Comparison of ENCODE assay signal across 12 cellular contexts in genomic region chr5:127088226-127088625, GRCh38. TPM values are rescaled to one million over a fixed set of nuclear protein-coding genes. Genes with fewer than 3 reads are reported as not detected.
DNase-seq lines count a peak whose midpoint lies in the region; ATAC-seq and TF ChIP-seq lines count a peak whose summit lies in the region.
"Had no signal": no experiment of that assay in that cellular context is flagged by ENCODE, and none has a peak within 500 bp of the region (broad histone marks: within the 10 kb centered on the region; RNA-seq: fewer than 3 reads in every experiment).

No MANE protein-coding gene starts in this region.

- H3K27ac Mint-ChIP-seq in natural killer cell treated with Interleukin-12 subunit alpha and Interleukin-12 subunit beta and Interleukin-15 and Interleukin-18, amount 100 ng/mL, for 72 hours: peak overlapping the region in 1 of 2 donors; percentile 53
- H3K27ac Mint-ChIP-seq in natural killer cell: no peak overlapping the region
- H3K27ac Mint-ChIP-seq in stimulated activated effector memory CD8-positive, alpha-beta T cell treated with anti-CD3 and anti-CD28 coated beads, Interleukin-12 subunit alpha, Interleukin-12 subunit beta, amount 100 ng/mL, for 72 hours: no peak overlapping the region
- H3K27ac Mint-ChIP-seq: endodermal cell had no signal

- H3K4me1 Mint-ChIP-seq in natural killer cell treated with Interleukin-12 subunit alpha and Interleukin-12 subunit beta and Interleukin-15 and Interleukin-18, amount 100 ng/mL, for 72 hours (ENCODE audit: low read depth in 2 of 2): peaks cover 0 to 10% of the 10 kb centered on the region in 2 donors
- no peaks in the 10 kb centered on the region for H3K4me1 Mint-ChIP-seq in natural killer cell
- H3K4me1 Mint-ChIP-seq in stimulated activated effector memory CD8-positive, alpha-beta T cell treated with anti-CD3 and anti-CD28 coated beads, Interleukin-12 subunit alpha, Interleukin-12 subunit beta, amount 100 ng/mL, for 72 hours: no peaks in the 10 kb centered on the region

- DNase-seq in natural killer cell treated with Interleukin-12 subunit alpha and Interleukin-12 subunit beta and Interleukin-15 and Interleukin-18, amount 100 ng/mL, for 72 hours (ENCODE audit: low spot score): no peak
- DNase-seq in natural killer cell (no peak), SW480 (ENCODE audit: low spot score) (peak; percentile 28), foreskin fibroblast (peak; percentile 97 to 98), NCI-H1930 (lab: John Stamatoyannopoulos, UW) (no peak), NCI-H526 treated with DMSO at 0.1 percent for 48 hours (lab: John Stamatoyannopoulos, UW) (no peak)
- DNase-seq in stimulated activated effector memory CD8-positive, alpha-beta T cell treated with anti-CD3 and anti-CD28 coated beads, Interleukin-12 subunit alpha, Interleukin-12 subunit beta, amount 100 ng/mL, for 72 hours (ENCODE audit: low spot score in 2 of 2): no peak
- DNase-seq: activated naive CD4-positive, alpha-beta T cell treated with Interleukin-2 at 50 U/mL for 16 hours; endodermal cell; WERI-Rb-1 had no signal

- TF ChIP-seq CTCF in natural killer cell (IDR thresholded peaks at IDR 0.05): no peak
- no peak for TF ChIP-seq CTCF in foreskin fibroblast (IDR thresholded peaks at IDR 0.05; ENCODE audit: low read depth, low read length)

- no peaks in the 10 kb centered on the region for H3K36me3 Mint-ChIP-seq in natural killer cell treated with Interleukin-12 subunit alpha and Interleukin-12 subunit beta and Interleukin-15 and Interleukin-18, amount 100 ng/mL, for 72 hours
- H3K36me3 Mint-ChIP-seq in natural killer cell: no peaks in the 10 kb centered on the region
- no peaks in the 10 kb centered on the region for H3K36me3 Mint-ChIP-seq in stimulated activated effector memory CD8-positive, alpha-beta T cell treated with anti-CD3 and anti-CD28 coated beads, Interleukin-12 subunit alpha, Interleukin-12 subunit beta, amount 100 ng/mL, for 72 hours

- H3K27me3 Mint-ChIP-seq in natural killer cell treated with Interleukin-12 subunit alpha and Interleukin-12 subunit beta and Interleukin-15 and Interleukin-18, amount 100 ng/mL, for 72 hours: peaks cover 0 to under 1% of the 10 kb centered on the region in 2 donors
- peaks cover 0 to 8% of the 10 kb centered on the region in 2 donors for H3K27me3 Mint-ChIP-seq in natural killer cell (ENCODE audit: low read depth in 2 of 2)

- no peaks in the 10 kb centered on the region for H3K9me3 Mint-ChIP-seq in natural killer cell treated with Interleukin-12 subunit alpha and Interleukin-12 subunit beta and Interleukin-15 and Interleukin-18, amount 100 ng/mL, for 72 hours
- H3K9me3 Mint-ChIP-seq in natural killer cell: no peaks in the 10 kb centered on the region
- H3K9me3 Mint-ChIP-seq in stimulated activated effector memory CD8-positive, alpha-beta T cell treated with anti-CD3 and anti-CD28 coated beads, Interleukin-12 subunit alpha, Interleukin-12 subunit beta, amount 100 ng/mL, for 72 hours: no peaks in the 10 kb centered on the region
- H3K9me3 Mint-ChIP-seq: endodermal cell had no signal

- intact Hi-C loops in natural killer cell (cut with micrococcal nuclease): no loop called here

- H3K4me3 Mint-ChIP-seq in natural killer cell treated with Interleukin-12 subunit alpha and Interleukin-12 subunit beta and Interleukin-15 and Interleukin-18, amount 100 ng/mL, for 72 hours: no peak overlapping the region
- no peak overlapping the region for H3K4me3 Mint-ChIP-seq in natural killer cell
- no peak overlapping the region for H3K4me3 Mint-ChIP-seq in stimulated activated effector memory CD8-positive, alpha-beta T cell treated with anti-CD3 and anti-CD28 coated beads, Interleukin-12 subunit alpha, Interleukin-12 subunit beta, amount 100 ng/mL, for 72 hours
- H3K4me3 Mint-ChIP-seq: endodermal cell had no signal

- H3K4me3 ChIP-seq in foreskin fibroblast (ENCODE audit: low read depth in 1 of 2, low read length in 2 of 2): no peak overlapping the region
- H3K4me3 ChIP-seq: BLaER1 treated with 17β-estradiol and CSF1 and Interleukin-3, amounts not matched to agents 10 nM and 100 nM had no signal

- ATAC-seq in natural killer cell treated with Interleukin-12 subunit alpha and Interleukin-12 subunit beta and Interleukin-15 and Interleukin-18, amount 100 ng/mL, for 72 hours: peak; percentile 62 to 65
- ATAC-seq in natural killer cell: no peak
- no peak for ATAC-seq in stimulated activated effector memory CD8-positive, alpha-beta T cell treated with anti-CD3 and anti-CD28 coated beads, Interleukin-12 subunit alpha, Interleukin-12 subunit beta, amount 100 ng/mL, for 72 hours
- ATAC-seq in HG02885 (IDR thresholded peaks at IDR 0.05; ENCODE audit: poor library complexity, unreplicated experiment): no peak

RNA-seq across cellular contexts. Expression of gene C5orf63, which starts 14.9 kb away (rescaled TPM):
- 10 to 100 TPM; 10.2 to 12.9 TPM for total RNA-seq in natural killer cell treated with Interleukin-12 subunit alpha and Interleukin-12 subunit beta and Interleukin-15 and Interleukin-18, amount 100 ng/mL, for 72 hours
- total RNA-seq in natural killer cell: 10 to 100 TPM; 10.4 to 18.8 (median 11.7) TPM

RNA-seq across cellular contexts. Expression of gene MARCHF3, which starts 57.9 kb away (rescaled TPM):
- total RNA-seq in natural killer cell treated with Interleukin-12 subunit alpha and Interleukin-12 subunit beta and Interleukin-15 and Interleukin-18, amount 100 ng/mL, for 72 hours: 10 to 100 TPM; 19.2 to 46.2 TPM
- 10 to 100 TPM in 1 of 3 donors, 1 to 10 TPM in 2; 6.8 to 11.2 (median 8.9) TPM for total RNA-seq in natural killer cell

Comparison
In these comparisons a context has a peak if more than half of its experiments do, and no peak if none do; other contexts are left out.
1. ATAC-seq: peak in natural killer cell treated with Interleukin-12 subunit alpha and Interleukin-12 subunit beta and Interleukin-15 and Interleukin-18, amount 100 ng/mL, for 72 hours (2 of 2); none in natural killer cell (0 of 3), stimulated activated effector memory CD8-positive, alpha-beta T cell treated with anti-CD3 and anti-CD28 coated beads, Interleukin-12 subunit alpha, Interleukin-12 subunit beta, amount 100 ng/mL, for 72 hours (single experiment) and HG02885 (single experiment).
2. DNase-seq: peak in SW480 (single experiment) and foreskin fibroblast (2 of 2); none in natural killer cell treated with Interleukin-12 subunit alpha and Interleukin-12 subunit beta and Interleukin-15 and Interleukin-18, amount 100 ng/mL, for 72 hours (single experiment), natural killer cell (single experiment), stimulated activated effector memory CD8-positive, alpha-beta T cell treated with anti-CD3 and anti-CD28 coated beads, Interleukin-12 subunit alpha, Interleukin-12 subunit beta, amount 100 ng/mL, for 72 hours (0 of 2), NCI-H1930 (0 of 2) and NCI-H526 treated with DMSO at 0.1 percent for 48 hours (single experiment).